In the genomic region with DNA sequence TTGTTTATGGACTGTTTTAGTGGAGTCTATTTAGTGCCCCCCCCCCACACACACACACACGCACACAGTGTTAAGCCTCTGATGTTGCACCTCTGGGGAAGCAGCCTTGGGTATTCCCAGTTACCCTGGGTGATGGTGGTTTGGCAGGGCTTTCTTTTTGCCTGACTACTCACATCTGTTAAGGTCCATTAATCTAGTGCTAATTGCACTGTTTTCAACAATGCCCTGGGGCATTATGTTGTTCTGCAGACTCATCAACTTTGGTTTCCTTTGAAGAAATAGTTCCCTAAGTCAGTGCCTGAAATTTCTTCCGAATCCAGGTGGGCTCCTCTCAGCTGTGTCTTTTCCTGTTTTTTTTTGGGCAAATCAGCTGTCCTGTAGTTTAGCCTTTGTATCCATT, we compare ENCODE assay signal across 8 cellular contexts. TPM values are rescaled to one million over a fixed set of nuclear protein-coding genes. Genes with fewer than 3 reads are reported as not detected.
DNase-seq lines count a peak whose midpoint lies in the region; ATAC-seq and TF ChIP-seq lines count a peak whose summit lies in the region.

No MANE protein-coding gene starts in this region.

- no peak for TF ChIP-seq POLR2A in erythroblast (IDR thresholded peaks at IDR 0.05; ENCODE audit: low read length)

- H3K4me3 ChIP-seq in fibroblast of the aortic adventitia (ENCODE audit: low read depth, low read length), result no peak overlapping the region

- peak; percentile 64 for ATAC-seq in GM21367 (IDR thresholded peaks at IDR 0.05; ENCODE audit: unreplicated experiment)
- peak; percentile 77 for ATAC-seq in HG03457 (IDR thresholded peaks at IDR 0.05; ENCODE audit: unreplicated experiment)

- TF ChIP-seq CTCF in fibroblast of the aortic adventitia (IDR thresholded peaks at IDR 0.05; ENCODE audit: insufficient read depth, low read length), result no peak

- peak; percentile 6 for DNase-seq in DMS 273 treated with DMSO at 0.1 percent for 48 hours (lab: John Stamatoyannopoulos, UW)
- peak; percentile 47 for DNase-seq in fibroblast of the aortic adventitia (ENCODE audit: low read depth)
- no peak for DNase-seq in OCI-M2 (lab: John Stamatoyannopoulos, UW; ENCODE audit: unreplicated experiment)
- DNase-seq in NCI-H128 (lab: John Stamatoyannopoulos, UW; ENCODE audit: unreplicated experiment), result no peak
- DNase-seq in erythroblast (lab: John Stamatoyannopoulos, UW), result no peak
- no peak for DNase-seq in mesenteric fat pad (ENCODE audit: low spot score)

RNA-seq across cellular contexts. Expression of a gene that starts 34.7 kb away (rescaled TPM):
- total RNA-seq in fibroblast of the aortic adventitia (ENCODE audit: low replicate concordance), result 16.9 and 18.4 TPM in 2 replicates
- 19.9 TPM for total RNA-seq in mesenteric fat pad

Comparison
In these comparisons a context has a peak if more than half of its experiments do, and no peak if none do; other contexts are left out.
1. DNase-seq: peak in DMS 273 treated with DMSO at 0.1 percent for 48 hours (single experiment) and fibroblast of the aortic adventitia (single experiment); none in OCI-M2 (single experiment), NCI-H128 (single experiment), erythroblast (0 of 2) and mesenteric fat pad (single experiment).